Comparison of ENCODE assay signal across 26 cellular contexts in the genomic region with DNA sequence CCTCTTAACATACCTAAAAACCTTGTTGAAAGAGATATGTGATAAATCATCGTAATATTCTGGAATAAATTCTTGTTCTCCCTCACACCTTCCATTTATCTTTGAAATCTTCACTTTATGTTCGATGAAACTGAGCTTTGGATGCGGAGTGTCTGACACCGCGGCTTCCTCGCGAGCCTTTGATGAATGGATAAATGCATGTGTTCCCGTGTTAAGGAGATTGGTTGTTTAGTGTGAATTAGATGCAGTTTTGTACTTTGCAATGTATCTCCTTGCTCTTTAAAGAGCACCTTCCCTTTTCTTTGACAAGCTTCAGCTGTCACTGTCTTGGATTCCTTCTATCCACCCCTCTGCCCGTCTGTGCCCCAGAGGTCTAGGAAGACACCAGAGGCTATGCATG.
"Had no signal": no experiment of that assay in that cellular context is flagged by ENCODE, and none has a peak within 500 bp of the region (broad histone marks: within the 10 kb centered on the region; RNA-seq: fewer than 3 reads in every experiment).

No MANE protein-coding gene starts in this region.

- H3K4me3 ChIP-seq: coronary artery, dorsolateral prefrontal cortex had no signal

- ATAC-seq: activated CD4-positive, alpha-beta T cell treated with anti-CD3 and anti-CD28 coated beads for 36 hours; activated CD8-positive, alpha-beta memory T cell treated with anti-CD3 and anti-CD28 coated beads, Interleukin-2, amount 10 ng/mL, durations not matched to agents 7 days and 5 days; activated CD8-positive, alpha-beta T cell treated with anti-CD3 and anti-CD28 coated beads, Interleukin-2, amount 10 ng/mL, durations not matched to agents 7 days and 5 days; esophagus mucosa; T-helper 17 cell had no signal

- FAIRE-seq: bronchial epithelial cell, frontal cortex had no signal

- H3K27ac ChIP-seq: brain microvascular endothelial cell, coronary artery, dorsolateral prefrontal cortex had no signal

- H3K27me3 ChIP-seq: brain microvascular endothelial cell, dorsolateral prefrontal cortex had no signal

- DNase-seq: activated CD4-positive, alpha-beta memory T cell treated with anti-CD3 and anti-CD28 coated beads for 36 hours; activated CD4-positive, alpha-beta T cell treated with anti-CD3 and anti-CD28 coated beads for 36 hours; activated CD4-positive, alpha-beta T cell treated with anti-CD3 and anti-CD28 coated beads, Interleukin-2, amount 10 ng/mL, durations not matched to agents 24 days and 14 days; activated CD4-positive, CD25-positive, alpha-beta regulatory T cell; activated CD4-positive, CD25-positive, alpha-beta regulatory T cell treated with anti-CD3 and anti-CD28 coated beads, Interleukin-2, amount 50 U/mL, for 72 hours; activated CD8-positive, alpha-beta memory T cell treated with anti-CD3 and anti-CD28 coated beads, Interleukin-2, amount 10 ng/mL, durations not matched to agents 7 days and 5 days; activated CD8-positive, alpha-beta memory T cell treated with anti-CD3 and anti-CD28 coated beads, Interleukin-2, amount 50 U/mL, for 4 hours; activated CD8-positive, alpha-beta T cell treated with anti-CD3 and anti-CD28 coated beads, Interleukin-2, amount 10 ng/mL, durations not matched to agents 7 days and 5 days; activated effector memory CD4-positive, alpha-beta T cell treated with anti-CD3 and anti-CD28 coated beads, Interleukin-2, amount 50 U/mL, for 16 hours; activated naive CD4-positive, alpha-beta T cell treated with anti-CD3 and anti-CD28 coated beads for 36 hours; activated naive CD8-positive, alpha-beta T cell treated with anti-CD3 and anti-CD28 coated beads for 36 hours; activated T-cell treated with anti-CD3 and anti-CD28 coated beads, Interleukin-2, amount 50 U/mL, for 1 hour; activated T-cell treated with anti-CD3 and anti-CD28 coated beads, Interleukin-2, amount 50 U/mL, for 48 hours; amniotic stem cell; anterior cingulate cortex; brain microvascular endothelial cell; dorsolateral prefrontal cortex; effector memory CD4-positive, alpha-beta T cell; foreskin fibroblast; T-helper 1 cell; T-helper 17 cell; T1000 had no signal
